1 cellular context compared by ENCODE assay signal in genomic region chr3:52792413-52792812, GRCh38.
TF ChIP-seq lines count a peak whose summit lies in the region.

No MANE protein-coding gene starts in this region.

TF ChIP-seq in H1, 55 proteins besides CTCF, POLR2A, EP300 and RAD21:
- no peak for TF ChIP-seq TAF1 (IDR thresholded peaks at IDR 0.05; ENCODE audit: low read depth, low read length)
- no peak for TF ChIP-seq SIN3A (conservative IDR thresholded peaks at IDR 0.05 in 1 of 2, IDR thresholded peaks at IDR 0.05 in 1 of 2; ENCODE audit: low read depth in 1 of 2, low read length in 2 of 2)
- TF ChIP-seq ASH2L (IDR thresholded peaks at IDR 0.05; ENCODE audit: low read length) = no peak
- TF ChIP-seq GABPA (IDR thresholded peaks at IDR 0.05; ENCODE audit: borderline replicate concordance, insufficient read depth, low read length) = peak; percentile 54; the same call in 1 of the 2 replicates
- no peak for TF ChIP-seq SP4 (IDR thresholded peaks at IDR 0.05; ENCODE audit: low read length)
- no peak for TF ChIP-seq KDM5A (IDR thresholded peaks at IDR 0.05; ENCODE audit: low read length)
